ENCODE assay signal across 25 cellular contexts in the genomic region with DNA sequence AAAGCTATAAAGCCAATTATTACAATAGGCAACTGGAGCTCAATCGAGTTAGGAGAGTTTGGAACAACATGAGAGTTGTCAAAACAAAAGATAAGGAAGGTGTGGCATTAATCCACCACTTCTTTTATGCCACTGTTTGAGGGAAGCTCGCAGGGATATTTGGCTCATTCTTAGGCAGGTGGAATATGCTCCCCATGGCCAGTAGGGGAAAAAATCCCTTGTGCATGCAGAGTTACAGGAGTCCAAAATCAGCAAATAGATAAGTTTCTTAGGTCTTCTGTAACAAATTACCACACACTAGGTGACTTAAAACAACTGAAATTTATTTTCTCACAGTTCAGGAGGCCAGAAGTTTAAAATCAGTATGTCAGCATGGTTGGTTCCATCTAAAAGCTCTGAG.
DNase-seq lines count a peak whose midpoint lies in the region; ATAC-seq, FAIRE-seq and TF ChIP-seq lines count a peak whose summit lies in the region.
"Had no signal": no experiment of that assay in that cellular context is flagged by ENCODE, and none has a peak within 500 bp of the region (broad histone marks: within the 10 kb centered on the region; RNA-seq: fewer than 3 reads in every experiment).

No MANE protein-coding gene starts in this region.

- H3K4me3 ChIP-seq in HepG2 (replicated peaks in 1 of 3; ENCODE audit: insufficient read depth in 1 of 3, low read depth in 2 of 3, low read length in 3 of 3) (no peak overlapping the region), right lobe of liver (no peak overlapping the region), OCI-LY7 (ENCODE audit: low read depth, low read length, poor library complexity, severe bottlenecking) (no peak overlapping the region), epithelial cell of esophagus (ENCODE audit: low read length) (no peak overlapping the region)
- H3K4me3 ChIP-seq: BLaER1 treated with 17β-estradiol and CSF1 and Interleukin-3, amounts not matched to agents 10 nM and 100 nM had no signal

- no peaks in the 10 kb centered on the region for H3K4me1 ChIP-seq in HepG2 (ENCODE audit: insufficient read depth, low read length)
- no peaks in the 10 kb centered on the region for H3K4me1 ChIP-seq in right lobe of liver
- H3K4me1 ChIP-seq in OCI-LY7 (ENCODE audit: insufficient read depth, low read length, poor library complexity, severe bottlenecking): no peaks in the 10 kb centered on the region
- H3K4me1 ChIP-seq: BLaER1 treated with 17β-estradiol and CSF1 and Interleukin-3, amounts not matched to agents 10 nM and 100 nM; Caco-2 had no signal

- H4K20me1 ChIP-seq in HepG2 (ENCODE audit: insufficient read depth, low read length): no peaks in the 10 kb centered on the region
- H4K20me1 ChIP-seq in OCI-LY7 (ENCODE audit: insufficient read depth, low read length): no peaks in the 10 kb centered on the region
- H4K20me1 ChIP-seq: BLaER1 treated with 17β-estradiol and CSF1 and Interleukin-3, amounts not matched to agents 10 nM and 100 nM had no signal

- BruUV-seq in HepG2 (replicated peaks; lab: Mats Ljungman, UMichigan): no TSS peak
- BruUV-seq in OCI-LY7 (replicated peaks; lab: Mats Ljungman, UMichigan): no TSS peak

- in situ Hi-C loops in HepG2 (cut with HindIII; ENCODE audit: extremely low pct_ligation_motif_present, low pct_unique_long_range_greater_than_20kb): no loop called here

- H3K27me3 ChIP-seq in HepG2 (ENCODE audit: control insufficient read depth in 1 of 2, insufficient read depth in 2 of 2, low read length in 2 of 2): no peaks in the 10 kb centered on the region
- H3K27me3 ChIP-seq in right lobe of liver: no peaks in the 10 kb centered on the region
- H3K27me3 ChIP-seq: BLaER1 treated with 17β-estradiol and CSF1 and Interleukin-3, amounts not matched to agents 10 nM and 100 nM had no signal

- no peaks in the 10 kb centered on the region for H3K9me3 Mint-ChIP-seq in type B pancreatic cell

- peak; percentile 55; the same call in 1 of the 3 replicates for ATAC-seq in HepG2
- no peak for ATAC-seq in right lobe of liver
- ATAC-seq: T-cell had no signal

- no peak for TF ChIP-seq RAD21 in HepG2 (CRISPR knock-in tag; IDR thresholded peaks at IDR 0.05)

- H3K4me2 ChIP-seq in HepG2 (ENCODE audit: low read depth, low read length) (no peak overlapping the region), OCI-LY7 (ENCODE audit: low read length) (no peak overlapping the region)
- H3K4me2 ChIP-seq: BLaER1 treated with 17β-estradiol and CSF1 and Interleukin-3, amounts not matched to agents 10 nM and 100 nM had no signal

- TF ChIP-seq POLR2A in HepG2 (IDR thresholded peaks at IDR 0.05; ENCODE audit: insufficient read depth in 1 of 2, low read depth in 2 of 2, low read length in 2 of 2) (no peak), right lobe of liver (IDR thresholded peaks at IDR 0.05) (no peak)

- H3K36me3 ChIP-seq in HepG2 (replicated peaks in 1 of 2; ENCODE audit: control insufficient read depth in 1 of 2, insufficient read depth in 2 of 2, low read length in 2 of 2): no peaks in the 10 kb centered on the region
- no peaks in the 10 kb centered on the region for H3K36me3 ChIP-seq in right lobe of liver
- H3K36me3 ChIP-seq in OCI-LY7 (ENCODE audit: insufficient read depth, low read length): no peaks in the 10 kb centered on the region
- H3K36me3 ChIP-seq: BLaER1 treated with 17β-estradiol and CSF1 and Interleukin-3, amounts not matched to agents 10 nM and 100 nM had no signal

- CTCF ChIA-PET in HepG2 (lab: Yijun Ruan, JAX; ENCODE audit: low intra/inter-chr PET ratio, low total read pairs): no interaction called here
- CTCF ChIA-PET in OCI-LY7 (lab: Charles Lee; ENCODE audit: unreplicated experiment): no interaction called here

- H3K9me3 ChIP-seq in HepG2 (ENCODE audit: low read length): no peaks in the 10 kb centered on the region
- no peaks in the 10 kb centered on the region for H3K9me3 ChIP-seq in right lobe of liver
- no peaks in the 10 kb centered on the region for H3K9me3 ChIP-seq in OCI-LY7 (ENCODE audit: low read length)
- H3K9me3 ChIP-seq: BLaER1 treated with 17β-estradiol and CSF1 and Interleukin-3, amounts not matched to agents 10 nM and 100 nM; Caco-2 had no signal

- H3K79me2 ChIP-seq in HepG2 (ENCODE audit: insufficient read depth, low read length) (no peaks in the 10 kb centered on the region), OCI-LY7 (ENCODE audit: insufficient read depth, low read depth, low read length) (no peaks in the 10 kb centered on the region)

- H3K4me3 Mint-ChIP-seq in type B pancreatic cell: no peak overlapping the region
- H3K4me3 Mint-ChIP-seq: CD4-positive, alpha-beta memory T cell; IgD-negative memory B cell; T-cell had no signal

- TF ChIP-seq CTCF in HepG2 (CRISPR knock-in tag; IDR thresholded peaks at IDR 0.05) (no peak), right lobe of liver (IDR thresholded peaks at IDR 0.05) (no peak), OCI-LY7 (conservative IDR thresholded peaks at IDR 0.05; ENCODE audit: low read length) (0 out of 2 replicates have a peak, but pooled peaks have one; percentile 23), epithelial cell of esophagus (IDR thresholded peaks at IDR 0.05; ENCODE audit: insufficient read depth, low read depth, low read length, missing control alignments) (peak; percentile 15), type B pancreatic cell (conservative IDR thresholded peaks at IDR 0.05) (peak; percentile 48)

- no peak overlapping the region for H3K9ac ChIP-seq in HepG2 (ENCODE audit: insufficient read depth, low read depth, low read length)
- H3K9ac ChIP-seq: BLaER1 treated with 17β-estradiol and CSF1 and Interleukin-3, amounts not matched to agents 10 nM and 100 nM had no signal

- POLR2A ChIA-PET in HepG2 (lab: Yijun Ruan, JAX) (no interaction called here), OCI-LY7 (lab: Charles Lee) (no interaction called here)

- H2AFZ ChIP-seq in HepG2 (ENCODE audit: low read length) (no peak overlapping the region), OCI-LY7 (ENCODE audit: low read length) (no peak overlapping the region)

- DNase-seq in HepG2 (ENCODE audit: low spot score) (no peak), right lobe of liver (no peak), OCI-LY7 (ENCODE audit: low spot score) (no peak), epithelial cell of esophagus (ENCODE audit: low read depth) (no peak), type B pancreatic cell (ENCODE audit: extremely low spot score, unreplicated experiment) (no peak), AG08396 (ENCODE audit: low spot score) (no peak), cerebellum (ENCODE audit: low spot score) (no peak), SW 1271 (lab: John Stamatoyannopoulos, UW) (no peak)
- DNase-seq: Caco-2; CD4-positive, alpha-beta memory T cell; DMS153; EL; GF-D8; Karpas-422; NCI-H1417; NCI-H187 treated with DMSO at 0.1 percent for 48 hours; NCI-H2107; NCI-H446 treated with DMSO at 0.1 percent for 48 hours; NCI-H526 treated with DMSO at 0.1 percent for 48 hours; NK-92 treated with Interleukin-12 subunit alpha and Interleukin-12 subunit beta, amount 100 ng/mL, for 24 hours; Right ventricle myocardium superior; T-cell had no signal

- peaks cover 17% of the 10 kb centered on the region for H3K27me3 Mint-ChIP-seq in type B pancreatic cell
- H3K27me3 Mint-ChIP-seq: CD4-positive, alpha-beta memory T cell; IgD-negative memory B cell; T-cell had no signal

- intact Hi-C loops in HepG2 (cut with micrococcal nuclease; ENCODE audit: unreplicated experiment) (no loop called here), right lobe of liver (cut with DNase I) (no loop called here), OCI-LY7 (cut with micrococcal nuclease; ENCODE audit: unreplicated experiment) (no loop called here)

- WGBS in HepG2 (ENCODE audit: low lambda C conversion rate): 6% methylated on average over 2 of the region's 2 CpGs
- WGBS in right lobe of liver (ENCODE audit: insufficient coverage, low coverage, low lambda C conversion rate, missing lambda C conversion rate): 34% methylated on average over 2 of the region's 2 CpGs

- TF ChIP-seq EP300 in HepG2 (IDR thresholded peaks at IDR 0.05; ENCODE audit: low read depth in 2 of 2, low read length in 2 of 2): no peak
- TF ChIP-seq EP300 in HepG2 (CRISPR knock-in tag; IDR thresholded peaks at IDR 0.05; ENCODE audit: borderline replicate concordance): no peak

- H3K27ac Mint-ChIP-seq in type B pancreatic cell: no peak overlapping the region
- H3K27ac Mint-ChIP-seq: CD4-positive, alpha-beta memory T cell; IgD-negative memory B cell; T-cell had no signal

- no peaks in the 10 kb centered on the region for H3K9me2 ChIP-seq in OCI-LY7 (ENCODE audit: insufficient read depth, low read length)

- no peak for FAIRE-seq in HepG2 (lab: Jason Lieb, UNC)
- FAIRE-seq: RCC 7860 had no signal

- H3K36me3 Mint-ChIP-seq in type B pancreatic cell: no peaks in the 10 kb centered on the region
- H3K36me3 Mint-ChIP-seq: CD4-positive, alpha-beta memory T cell; IgD-negative memory B cell; T-cell had no signal

- H3K4me1 Mint-ChIP-seq in type B pancreatic cell (ENCODE audit: unreplicated experiment): no peaks in the 10 kb centered on the region
- H3K4me1 Mint-ChIP-seq: CD4-positive, alpha-beta memory T cell; IgD-negative memory B cell; T-cell had no signal

- no peak overlapping the region for H3K27ac ChIP-seq in HepG2 (ENCODE audit: extremely low read length, insufficient read depth, low read length)
- H3K27ac ChIP-seq in right lobe of liver: no peak overlapping the region
- H3K27ac ChIP-seq in OCI-LY7 (ENCODE audit: low read depth, low read length, poor library complexity, severe bottlenecking): no peak overlapping the region
- H3K27ac ChIP-seq: BLaER1 treated with 17β-estradiol and CSF1 and Interleukin-3, amounts not matched to agents 10 nM and 100 nM had no signal

TF ChIP-seq in HepG2, 621 proteins besides CTCF, POLR2A, EP300 and RAD21 (continues in another document):
- no peak for TF ChIP-seq BRCA1 (CRISPR knock-in tag; IDR thresholded peaks at IDR 0.05)
- TF ChIP-seq, protein P1, sequence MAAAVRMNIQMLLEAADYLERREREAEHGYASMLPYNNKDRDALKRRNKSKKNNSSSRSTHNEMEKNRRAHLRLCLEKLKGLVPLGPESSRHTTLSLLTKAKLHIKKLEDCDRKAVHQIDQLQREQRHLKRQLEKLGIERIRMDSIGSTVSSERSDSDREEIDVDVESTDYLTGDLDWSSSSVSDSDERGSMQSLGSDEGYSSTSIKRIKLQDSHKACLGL (CRISPR knock-in tag; IDR thresholded peaks at IDR 0.05): no peak
- TF ChIP-seq, protein P2, sequence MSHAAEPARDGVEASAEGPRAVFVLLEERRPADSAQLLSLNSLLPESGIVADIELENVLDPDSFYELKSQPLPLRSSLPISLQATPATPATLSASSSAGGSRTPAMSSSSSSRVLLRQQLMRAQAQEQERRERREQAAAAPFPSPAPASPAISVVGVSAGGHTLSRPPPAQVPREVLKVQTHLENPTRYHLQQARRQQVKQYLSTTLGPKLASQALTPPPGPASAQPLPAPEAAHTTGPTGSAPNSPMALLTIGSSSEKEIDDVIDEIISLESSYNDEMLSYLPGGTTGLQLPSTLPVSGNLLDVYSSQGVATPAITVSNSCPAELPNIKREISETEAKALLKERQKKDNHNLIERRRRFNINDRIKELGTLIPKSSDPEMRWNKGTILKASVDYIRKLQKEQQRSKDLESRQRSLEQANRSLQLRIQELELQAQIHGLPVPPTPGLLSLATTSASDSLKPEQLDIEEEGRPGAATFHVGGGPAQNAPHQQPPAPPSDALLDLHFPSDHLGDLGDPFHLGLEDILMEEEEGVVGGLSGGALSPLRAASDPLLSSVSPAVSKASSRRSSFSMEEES (CRISPR knock-in tag; IDR thresholded peaks at IDR 0.05): no peak
- TF ChIP-seq ZNF773 (CRISPR knock-in tag; IDR thresholded peaks at IDR 0.05; ENCODE audit: borderline replicate concordance): no peak

Comparison
In these comparisons a context has a peak if more than half of its experiments do, and no peak if none do; other contexts are left out.
1. CTCF ChIP-seq: peak in OCI-LY7 (single experiment), epithelial cell of esophagus (single experiment) and type B pancreatic cell (single experiment); none in HepG2 (single experiment) and right lobe of liver (0 of 4).